In genomic region chr7:13860734-13861133, GRCh38 we compare ENCODE assay signal across 17 cellular contexts.
"Had no signal": no experiment of that assay in that cellular context is flagged by ENCODE, and none has a peak within 500 bp of the region (broad histone marks: within the 10 kb centered on the region; RNA-seq: fewer than 3 reads in every experiment).

No MANE protein-coding gene starts in this region.

- H3K9me3 ChIP-seq: right atrium auricular region, thyroid gland had no signal

- H3K36me3 ChIP-seq: right atrium auricular region, thyroid gland had no signal

- DNase-seq: activated CD4-positive, alpha-beta T cell treated with anti-CD3 and anti-CD28 coated beads, Interleukin-2, amount 50 U/mL, for 1 hour; activated CD8-positive, alpha-beta memory T cell treated with anti-CD3 and anti-CD28 coated beads for 24 hours; activated gamma-delta T cell treated with Interleukin-2 at 50 U/mL for 16 hours; amygdala; effector CD8-positive, alpha-beta T cell; hippocampal formation; kidney glomerular epithelial cell; mesendoderm; occipital lobe; stimulated activated CD4-positive, alpha-beta T cell treated with anti-CD3 and anti-CD28 coated beads, Interleukin-15, amount 100 ng/mL, for 24 hours; stimulated activated CD4-positive, alpha-beta T cell treated with anti-CD3 and anti-CD28 coated beads, Interleukin-4, amount 100 ng/mL, for 1 hour; stimulated activated naive B cell treated with anti-CD40 and anti-IgM and Interleukin-4, amounts not matched to agents 10 μg/mL and 1 μg/mL and 100 μg/mL, for 72 hours; T-helper 2 cell; thyroid gland had no signal

- H3K27ac ChIP-seq: coronary artery, right atrium auricular region, thyroid gland had no signal

- H3K4me1 ChIP-seq: right atrium auricular region had no signal

- H3K27me3 ChIP-seq: right atrium auricular region, thyroid gland had no signal

- ATAC-seq: natural killer cell treated with Interleukin-12 subunit alpha and Interleukin-12 subunit beta and Interleukin-15 and Interleukin-18, amount 100 ng/mL, for 72 hours; stimulated activated naive B cell treated with anti-CD40 and anti-IgM and Interleukin-4, amounts not matched to agents 10 μg/mL and 1 μg/mL and 100 μg/mL, for 72 hours had no signal

- H3K4me3 ChIP-seq: coronary artery, right atrium auricular region, thyroid gland had no signal
